In genomic region chr5:120640793-120641192, GRCh38 we compare ENCODE assay signal across 15 cellular contexts.
"Had no signal": no experiment of that assay in that cellular context is flagged by ENCODE, and none has a peak within 500 bp of the region (broad histone marks: within the 10 kb centered on the region; RNA-seq: fewer than 3 reads in every experiment).

No MANE protein-coding gene starts in this region.

- DNase-seq: dermis blood vessel endothelial cell; effector memory CD4-positive, alpha-beta T cell; foreskin melanocyte; mesenchymal stem cell; naive thymus-derived CD4-positive, alpha-beta T cell; pancreas; right cardiac atrium; sigmoid colon; stimulated activated CD4-positive, alpha-beta T cell treated with anti-CD3 and anti-CD28 coated beads, Interleukin-2, amount 100 ng/mL, for 24 hours; stimulated activated CD4-positive, alpha-beta T cell treated with anti-CD3 and anti-CD28 coated beads, Interleukin-4, amount 100 ng/mL, for 24 hours; stimulated activated naive CD4-positive, alpha-beta T cell treated with Interleukin-2 at 50 U/mL for 16 hours; stomach; thyroid gland had no signal

- FAIRE-seq: endothelial cell of umbilical vein, keratinocyte, pancreas had no signal
